ENCODE assay signal across 15 cellular contexts in genomic region chr17:80817861-80818260, GRCh38.
A peak's percentile ranks its signal among the peaks of the same experiment; 100 is the strongest.
DNase-seq lines count a peak whose midpoint lies in the region; ATAC-seq and TF ChIP-seq lines count a peak whose summit lies in the region.
"Had no signal": no experiment of that assay in that cellular context is flagged by ENCODE, and none has a peak within 500 bp of the region (broad histone marks: within the 10 kb centered on the region; RNA-seq: fewer than 3 reads in every experiment).

No MANE protein-coding gene starts in this region.

- H3K4me3 ChIP-seq in upper lobe of right lung, result no peak overlapping the region
- H3K4me3 ChIP-seq: vagina had no signal

- H3K27me3 Mint-ChIP-seq in activated T-cell treated with anti-CD3 and anti-CD28 coated beads, Interleukin-2, amount 50 U/mL, for 24 hours, result no peaks in the 10 kb centered on the region
- no peaks in the 10 kb centered on the region for H3K27me3 Mint-ChIP-seq in central memory CD8-positive, alpha-beta T cell
- H3K27me3 Mint-ChIP-seq: B cell had no signal

- peaks cover 65% of the 10 kb centered on the region for H3K36me3 Mint-ChIP-seq in activated T-cell treated with anti-CD3 and anti-CD28 coated beads, Interleukin-2, amount 50 U/mL, for 24 hours (ENCODE audit: low read depth)
- H3K36me3 Mint-ChIP-seq in central memory CD8-positive, alpha-beta T cell (ENCODE audit: insufficient read depth), result peaks cover 6% of the 10 kb centered on the region

- peak overlapping the region; percentile 8 for H3K27ac Mint-ChIP-seq in activated T-cell treated with anti-CD3 and anti-CD28 coated beads, Interleukin-2, amount 50 U/mL, for 24 hours
- H3K27ac Mint-ChIP-seq in central memory CD8-positive, alpha-beta T cell (ENCODE audit: low read depth), result peak overlapping the region; percentile 52
- H3K27ac Mint-ChIP-seq: B cell had no signal

- peaks cover 52% of the 10 kb centered on the region for H3K4me1 Mint-ChIP-seq in activated T-cell treated with anti-CD3 and anti-CD28 coated beads, Interleukin-2, amount 50 U/mL, for 24 hours (ENCODE audit: low read depth)
- peaks cover 35% of the 10 kb centered on the region for H3K4me1 Mint-ChIP-seq in central memory CD8-positive, alpha-beta T cell

- no peaks in the 10 kb centered on the region for H3K9me3 ChIP-seq in upper lobe of right lung
- H3K9me3 ChIP-seq: neutrophil, vagina had no signal

- ATAC-seq in central memory CD8-positive, alpha-beta T cell (replicated peaks; ENCODE audit: extremely low read depth, poor library complexity, severe bottlenecking), result no peak
- ATAC-seq in GM19324 (IDR thresholded peaks at IDR 0.05; ENCODE audit: low FRiP score, unreplicated experiment), result no peak
- no peak for ATAC-seq in upper lobe of right lung
- ATAC-seq: Right ventricle myocardium inferior had no signal

- H3K27me3 ChIP-seq in upper lobe of right lung, result no peaks in the 10 kb centered on the region
- H3K27me3 ChIP-seq: neutrophil, vagina had no signal

- no peaks in the 10 kb centered on the region for H3K4me1 ChIP-seq in upper lobe of right lung
- H3K4me1 ChIP-seq: vagina had no signal

- intact Hi-C loops in upper lobe of right lung (cut with DNase I), result no loop called here

- TF ChIP-seq CTCF in upper lobe of right lung (IDR thresholded peaks at IDR 0.05), result no peak

- no peak overlapping the region for H3K27ac ChIP-seq in upper lobe of right lung
- H3K27ac ChIP-seq: vagina, VCaP had no signal

- no peak for DNase-seq in activated T-cell treated with anti-CD3 and anti-CD28 coated beads, Interleukin-2, amount 50 U/mL, for 24 hours
- DNase-seq in activated T-cell treated with anti-CD3 and anti-CD28 coated beads for 4 hours, result no peak
- DNase-seq in LHCN-M2 (ENCODE audit: low read depth), result peak; percentile 61
- no peak for DNase-seq in central memory CD8-positive, alpha-beta T cell (ENCODE audit: low spot score in 2 of 2)
- peak; percentile 16 for DNase-seq in renal cortical epithelial cell (ENCODE audit: low read depth)
- DNase-seq in upper lobe of right lung, result no peak
- DNase-seq in hippocampal formation (lab: John Stamatoyannopoulos, UW), result no peak
- DNase-seq: GDM1, NCI-H1105 had no signal

- H3K9me3 Mint-ChIP-seq in activated T-cell treated with anti-CD3 and anti-CD28 coated beads, Interleukin-2, amount 50 U/mL, for 24 hours, result no peaks in the 10 kb centered on the region
- no peaks in the 10 kb centered on the region for H3K9me3 Mint-ChIP-seq in central memory CD8-positive, alpha-beta T cell

- H3K4me3 Mint-ChIP-seq in activated T-cell treated with anti-CD3 and anti-CD28 coated beads, Interleukin-2, amount 50 U/mL, for 24 hours, result no peak overlapping the region
- H3K4me3 Mint-ChIP-seq in central memory CD8-positive, alpha-beta T cell, result no peak overlapping the region
- H3K4me3 Mint-ChIP-seq: B cell had no signal

- peaks cover 1% of the 10 kb centered on the region for H3K36me3 ChIP-seq in upper lobe of right lung
- H3K36me3 ChIP-seq: neutrophil, vagina had no signal

Comparison
In these comparisons a context has a peak if more than half of its experiments do, and no peak if none do; other contexts are left out.
1. DNase-seq: peak in LHCN-M2 (single experiment) and renal cortical epithelial cell (single experiment); none in activated T-cell treated with anti-CD3 and anti-CD28 coated beads, Interleukin-2, amount 50 U/mL, for 24 hours (single experiment), activated T-cell treated with anti-CD3 and anti-CD28 coated beads for 4 hours (single experiment), central memory CD8-positive, alpha-beta T cell (0 of 2), upper lobe of right lung (single experiment) and hippocampal formation (0 of 2).